In the genomic region with DNA sequence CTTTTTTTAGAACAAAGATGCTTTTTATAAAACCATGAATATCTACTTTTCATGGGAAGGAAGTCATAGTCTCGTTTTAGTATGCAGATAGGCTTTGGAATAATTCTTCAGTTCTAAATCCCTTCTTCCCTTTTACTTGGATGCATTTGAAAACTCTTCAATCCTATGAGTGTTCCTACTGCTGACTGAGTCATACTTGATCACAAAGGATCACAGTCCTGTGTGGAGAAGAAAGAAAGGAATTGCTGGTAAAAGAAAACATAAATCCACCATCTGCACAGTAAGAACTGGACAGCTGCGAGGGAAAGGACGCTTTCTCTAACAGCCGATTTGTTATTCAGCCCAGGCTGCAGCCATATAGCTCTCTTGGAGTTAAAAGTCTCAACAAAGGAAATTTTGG, we compare ENCODE assay signal across 10 cellular contexts.
"Had no signal": no experiment of that assay in that cellular context is flagged by ENCODE, and none has a peak within 500 bp of the region (broad histone marks: within the 10 kb centered on the region; RNA-seq: fewer than 3 reads in every experiment).

No MANE protein-coding gene starts in this region.

- H3K4me3 ChIP-seq: upper lobe of right lung had no signal

- H3K27me3 ChIP-seq: upper lobe of right lung had no signal

- H3K9me3 ChIP-seq: upper lobe of right lung had no signal

- DNase-seq: activated CD4-positive, alpha-beta memory T cell treated with anti-CD3 and anti-CD28 coated beads for 36 hours; activated CD4-positive, alpha-beta T cell treated with anti-CD3 and anti-CD28 coated beads for 1 hour; activated naive CD4-positive, alpha-beta T cell; activated naive CD8-positive, alpha-beta T cell treated with anti-CD3 and anti-CD28 coated beads, Interleukin-2, amount 50 U/mL, for 24 hours; activated T-cell treated with anti-CD3 and anti-CD28 coated beads, Interleukin-2, amount 50 U/mL, for 72 hours; dermis blood vessel endothelial cell; mammary epithelial cell; stimulated activated CD4-positive, alpha-beta T cell treated with anti-CD3 and anti-CD28 coated beads, Interleukin-4, amount 100 ng/mL, for 1 hour; T-helper 2 cell; upper lobe of right lung had no signal

- H3K36me3 ChIP-seq: upper lobe of right lung had no signal

- H3K4me1 ChIP-seq: upper lobe of right lung had no signal

- H3K27ac ChIP-seq: upper lobe of right lung had no signal
